ENCODE assay signal across 19 cellular contexts in genomic region chr2:105933906-105934305, GRCh38.
DNase-seq lines count a peak whose midpoint lies in the region; ATAC-seq and TF ChIP-seq lines count a peak whose summit lies in the region.
"Had no signal": no experiment of that assay in that cellular context is flagged by ENCODE, and none has a peak within 500 bp of the region (broad histone marks: within the 10 kb centered on the region; RNA-seq: fewer than 3 reads in every experiment).

No MANE protein-coding gene starts in this region.

- no peak overlapping the region for H3K4me3 ChIP-seq in esophagus muscularis mucosa
- H3K4me3 ChIP-seq: ascending aorta, lung, SK-N-MC had no signal

- TF ChIP-seq POLR2A in esophagus muscularis mucosa (IDR thresholded peaks at IDR 0.05; ENCODE audit: low read depth): no peak

- peaks cover 14 to 25% (median 23%) of the 10 kb centered on the region in 4 donors for H3K4me1 ChIP-seq in esophagus muscularis mucosa

- TF ChIP-seq EP300 in esophagus muscularis mucosa (IDR thresholded peaks at IDR 0.05): no peak

- H3K4me3 Mint-ChIP-seq in CD4-positive, alpha-beta T cell: no peak overlapping the region
- H3K4me3 Mint-ChIP-seq: central memory CD8-positive, alpha-beta T cell had no signal

- H3K9me3 ChIP-seq in CD4-positive, alpha-beta T cell (ENCODE audit: control insufficient read depth, low read length): no peaks in the 10 kb centered on the region
- H3K9me3 ChIP-seq in esophagus muscularis mucosa: no peaks in the 10 kb centered on the region
- H3K9me3 ChIP-seq: ascending aorta had no signal

- H3K27me3 Mint-ChIP-seq in CD4-positive, alpha-beta T cell: no peaks in the 10 kb centered on the region
- H3K27me3 Mint-ChIP-seq: central memory CD8-positive, alpha-beta T cell had no signal

- POLR2A ChIA-PET in CD4-positive, alpha-beta T cell (lab: Charles Lee): interaction anchor here (0.6 to 1.9 kb wide), 8 partner anchors 13 to 161 kb away, joined by 3 to 15 read pairs (median 4); no protein-coding TSS in a partner anchor

- no peak for ATAC-seq in CD4-positive, alpha-beta T cell (ENCODE audit: poor library complexity)
- ATAC-seq in HG03354 (IDR thresholded peaks at IDR 0.05; ENCODE audit: poor library complexity, severe bottlenecking, unreplicated experiment) (no peak), GM19023 (IDR thresholded peaks at IDR 0.05; ENCODE audit: unreplicated experiment) (no peak)

- peak overlapping the region; percentile 48 for H3K27ac ChIP-seq in CD4-positive, alpha-beta T cell (ENCODE audit: low read depth, low read length)
- peak overlapping the region in 3 of 4 donors; percentile 7 to 17 (median 15) for H3K27ac ChIP-seq in esophagus muscularis mucosa (replicated peaks in 1 of 4)
- H3K27ac ChIP-seq: SK-N-MC had no signal

- 95% methylated on average over 4 of the region's 4 CpGs for WGBS in esophagus muscularis mucosa

- no peaks in the 10 kb centered on the region for H3K36me3 ChIP-seq in esophagus muscularis mucosa
- H3K36me3 ChIP-seq: ascending aorta had no signal

- H3K27me3 ChIP-seq in CD4-positive, alpha-beta T cell (ENCODE audit: control insufficient read depth, insufficient read depth, low read length): no peaks in the 10 kb centered on the region
- H3K27me3 ChIP-seq in esophagus muscularis mucosa: no peaks in the 10 kb centered on the region
- H3K27me3 ChIP-seq: ascending aorta had no signal

- peaks cover 22% of the 10 kb centered on the region for H3K4me1 Mint-ChIP-seq in CD4-positive, alpha-beta T cell (ENCODE audit: low read depth)

- no peak overlapping the region for H3K27ac Mint-ChIP-seq in CD4-positive, alpha-beta T cell

- TF ChIP-seq CTCF in CD4-positive, alpha-beta T cell (IDR thresholded peaks at IDR 0.05): no peak
- TF ChIP-seq CTCF in esophagus muscularis mucosa (IDR thresholded peaks at IDR 0.05): no peak

- no peaks in the 10 kb centered on the region for H3K36me3 Mint-ChIP-seq in CD4-positive, alpha-beta T cell (ENCODE audit: low read depth)

- intact Hi-C loops in CD4-positive, alpha-beta T cell (cut with DNase I, micrococcal nuclease): loop anchor here in 1 of 2 experiments (5.0 kb wide), 1 partner anchor 163 kb away; no protein-coding TSS in a partner anchor
- intact Hi-C loops in esophagus muscularis mucosa (cut with DNase I): no loop called here

- no peaks in the 10 kb centered on the region for H3K9me3 Mint-ChIP-seq in CD4-positive, alpha-beta T cell
- H3K9me3 Mint-ChIP-seq: central memory CD8-positive, alpha-beta T cell had no signal

- CTCF ChIA-PET in CD4-positive, alpha-beta T cell (lab: Charles Lee): interaction anchor here (0.9 to 1.6 kb wide), 5 partner anchors 9 to 152 kb away, joined by 3 read pairs; no protein-coding TSS in a partner anchor

- DNase-seq in NCI-H82 (lab: John Stamatoyannopoulos, UW): peak; percentile 15
- DNase-seq in NCI-H82 treated with DMSO at 0.1 percent for 48 hours (lab: John Stamatoyannopoulos, UW; ENCODE audit: unreplicated experiment): no peak
- DNase-seq in CD4-positive, alpha-beta T cell: no peak
- DNase-seq in SK-N-DZ (ENCODE audit: low spot score): peak; percentile 25
- no peak for DNase-seq in esophagus muscularis mucosa (ENCODE audit: extremely low spot score)
- no peak for DNase-seq in NCI-H1048 (lab: John Stamatoyannopoulos, UW)
- DNase-seq: DMS79 treated with DMSO at 0.1 percent for 48 hours, head of caudate nucleus, KG1, kidney glomerular epithelial cell, NCI-H187, NCI-H526, substantia nigra had no signal

Comparison
In these comparisons a context has a peak if more than half of its experiments do, and no peak if none do; other contexts are left out.
1. DNase-seq: peak in NCI-H82 (single experiment) and SK-N-DZ (single experiment); none in NCI-H82 treated with DMSO at 0.1 percent for 48 hours (single experiment), CD4-positive, alpha-beta T cell (0 of 10), esophagus muscularis mucosa (single experiment) and NCI-H1048 (single experiment).